In genomic region chr1:78247079-78247478, GRCh38 we compare ENCODE assay signal across 6 cellular contexts.
"Had no signal": no experiment of that assay in that cellular context is flagged by ENCODE, and none has a peak within 500 bp of the region (broad histone marks: within the 10 kb centered on the region; RNA-seq: fewer than 3 reads in every experiment).

No MANE protein-coding gene starts in this region.

- FAIRE-seq: HTR-8/SVneo, K562 had no signal

- H3K4me3 ChIP-seq: K562 had no signal

- DNase-seq: IMR-90, KBM-7, KG1 had no signal

- ATAC-seq: K562 had no signal

- H3K27ac ChIP-seq: HL-60 had no signal
